8 cellular contexts compared by ENCODE assay signal in the genomic region with DNA sequence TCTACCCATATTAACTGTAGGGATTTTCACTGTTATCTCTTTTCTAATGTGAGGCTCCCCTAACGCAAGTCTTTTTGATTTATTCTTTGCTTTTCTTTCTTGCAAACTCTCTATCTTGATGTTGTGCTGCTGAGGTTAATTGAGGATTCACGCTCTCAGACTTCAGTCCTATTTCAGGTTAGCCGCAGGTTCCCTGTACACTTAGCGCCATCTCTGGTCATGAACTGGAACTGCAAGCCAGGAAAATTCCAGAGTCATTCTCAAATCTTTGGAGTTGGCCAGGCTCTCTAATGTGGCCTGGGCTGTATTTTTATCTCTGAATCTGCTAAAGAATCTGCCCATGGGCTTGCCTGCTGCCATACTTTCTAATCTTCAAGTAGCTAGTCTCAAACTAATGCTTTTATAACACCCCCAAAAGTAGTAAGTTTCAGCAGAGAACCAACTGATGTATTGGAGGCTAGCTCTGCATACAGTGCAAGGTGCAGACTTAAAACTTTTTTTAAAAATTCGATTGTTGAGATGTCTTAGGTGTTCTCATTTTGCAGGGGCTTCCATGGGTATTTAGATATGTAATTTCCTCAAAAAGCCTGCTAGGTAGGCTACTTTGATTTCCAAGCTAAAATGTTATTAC.
DNase-seq lines count a peak whose midpoint lies in the region; ATAC-seq and TF ChIP-seq lines count a peak whose summit lies in the region.

No MANE protein-coding gene starts in this region.

- H3K36me3 Mint-ChIP-seq in neural crest cell (ENCODE audit: low read depth), result no peaks in the 10 kb centered on the region

- H3K27me3 Mint-ChIP-seq in neural crest cell (ENCODE audit: low read depth), result no peaks in the 10 kb centered on the region

- H3K4me3 Mint-ChIP-seq in neural crest cell, result no peak overlapping the region

- DNase-seq in NCI-H524 (lab: John Stamatoyannopoulos, UW) (peak; percentile 2 to 41), NCI-H524 treated with DMSO at 0.1 percent for 48 hours (lab: John Stamatoyannopoulos, UW) (no peak), NCI-H526 treated with DMSO at 0.1 percent for 48 hours (lab: John Stamatoyannopoulos, UW) (peak; percentile 21), dermis blood vessel endothelial cell (peak; percentile 50), neural crest cell (ENCODE audit: low read depth, low spot score) (peak; percentile 46), left lobe of liver (ENCODE audit: low spot score) (no peak)

- no peak overlapping the region for H3K27ac Mint-ChIP-seq in neural crest cell (ENCODE audit: unreplicated experiment)

- peaks cover 2% of the 10 kb centered on the region for H3K9me3 Mint-ChIP-seq in neural crest cell

- TF ChIP-seq CTCF in neural crest cell (conservative IDR thresholded peaks at IDR 0.05), result peak; percentile 93

- ATAC-seq in GM21515 (IDR thresholded peaks at IDR 0.05; ENCODE audit: unreplicated experiment) (peak; percentile 60), GM18907 (IDR thresholded peaks at IDR 0.05; ENCODE audit: unreplicated experiment) (no peak), left lobe of liver (no peak)

- H3K4me1 Mint-ChIP-seq in neural crest cell, result no peaks in the 10 kb centered on the region

Comparison
In these comparisons a context has a peak if more than half of its experiments do, and no peak if none do; other contexts are left out.
1. DNase-seq: peak in NCI-H524 (2 of 2), NCI-H526 treated with DMSO at 0.1 percent for 48 hours (single experiment), dermis blood vessel endothelial cell (single experiment) and neural crest cell (single experiment); none in NCI-H524 treated with DMSO at 0.1 percent for 48 hours (single experiment) and left lobe of liver (single experiment).